Comparison of ENCODE assay signal across 18 cellular contexts in genomic region chr5:93883459-93883858, GRCh38.
"Had no signal": no experiment of that assay in that cellular context is flagged by ENCODE, and none has a peak within 500 bp of the region (broad histone marks: within the 10 kb centered on the region; RNA-seq: fewer than 3 reads in every experiment).

No MANE protein-coding gene starts in this region.

- H3K27me3 Mint-ChIP-seq: activated CD4-positive, alpha-beta memory T cell treated with anti-CD3 and anti-CD28 coated beads for 36 hours; activated naive CD8-positive, alpha-beta T cell had no signal

- ATAC-seq: activated T-cell treated with anti-CD3 and anti-CD28 coated beads, Interleukin-2, amount 50 U/mL, for 4 hours; esophagus mucosa; foreskin keratinocyte; left colon; mucosa of descending colon; natural killer cell; stimulated activated effector memory CD8-positive, alpha-beta T cell treated with anti-CD3 and anti-CD28 coated beads, Interleukin-12 subunit alpha, Interleukin-12 subunit beta, amount 100 ng/mL, for 72 hours had no signal

- H3K27ac ChIP-seq: brain microvascular endothelial cell, foreskin keratinocyte, tibial artery, uterus had no signal

- H3K27ac Mint-ChIP-seq: activated CD4-positive, alpha-beta memory T cell treated with anti-CD3 and anti-CD28 coated beads for 36 hours; activated naive CD8-positive, alpha-beta T cell; natural killer cell; stimulated activated effector memory CD8-positive, alpha-beta T cell treated with anti-CD3 and anti-CD28 coated beads, Interleukin-12 subunit alpha, Interleukin-12 subunit beta, amount 100 ng/mL, for 72 hours had no signal

- H3K4me3 ChIP-seq: mucosa of descending colon, smooth muscle cell, tibial artery, uterus had no signal

- H3K9me3 Mint-ChIP-seq: activated CD4-positive, alpha-beta memory T cell treated with anti-CD3 and anti-CD28 coated beads for 36 hours; activated T-cell treated with anti-CD3 and anti-CD28 coated beads, Interleukin-2, amount 50 U/mL, for 4 hours; natural killer cell; stimulated activated effector memory CD8-positive, alpha-beta T cell treated with anti-CD3 and anti-CD28 coated beads, Interleukin-12 subunit alpha, Interleukin-12 subunit beta, amount 100 ng/mL, for 72 hours had no signal

- DNase-seq: activated CD4-positive, alpha-beta memory T cell treated with anti-CD3 and anti-CD28 coated beads for 36 hours; activated CD4-positive, alpha-beta T cell treated with anti-CD3 and anti-CD28 coated beads for 1 hour; activated gamma-delta T cell; activated T-cell treated with anti-CD3 and anti-CD28 coated beads, Interleukin-2, amount 50 U/mL, for 4 hours; amygdala; brain microvascular endothelial cell; foreskin keratinocyte; head of caudate nucleus; left colon; mucosa of descending colon; natural killer cell; retina; tibial artery; uterus had no signal

- H3K9me3 ChIP-seq: mucosa of descending colon, tibial artery, uterus had no signal

- H3K4me3 Mint-ChIP-seq: activated CD4-positive, alpha-beta memory T cell treated with anti-CD3 and anti-CD28 coated beads for 36 hours; activated naive CD8-positive, alpha-beta T cell; activated T-cell treated with anti-CD3 and anti-CD28 coated beads, Interleukin-2, amount 50 U/mL, for 4 hours; natural killer cell; stimulated activated effector memory CD8-positive, alpha-beta T cell treated with anti-CD3 and anti-CD28 coated beads, Interleukin-12 subunit alpha, Interleukin-12 subunit beta, amount 100 ng/mL, for 72 hours had no signal

- H3K36me3 Mint-ChIP-seq: natural killer cell had no signal

- H3K36me3 ChIP-seq: brain microvascular endothelial cell had no signal
